ENCODE assay signal across 9 cellular contexts in genomic region chr3:44762690-44763089, GRCh38. TPM values are rescaled to one million over a fixed set of nuclear protein-coding genes. Genes with fewer than 3 reads are reported as not detected.
A peak's percentile ranks its signal among the peaks of the same experiment; 100 is the strongest.
DNase-seq lines count a peak whose midpoint lies in the region; ATAC-seq and TF ChIP-seq lines count a peak whose summit lies in the region.
"Had no signal": no experiment of that assay in that cellular context is flagged by ENCODE, and none has a peak within 500 bp of the region (broad histone marks: within the 10 kb centered on the region; RNA-seq: fewer than 3 reads in every experiment).

No MANE protein-coding gene starts in this region.

- H4K20me1 ChIP-seq in SK-N-SH (ENCODE audit: insufficient read depth) (no peaks in the 10 kb centered on the region), OCI-LY7 (ENCODE audit: insufficient read depth, low read length) (no peaks in the 10 kb centered on the region), osteoblast (ENCODE audit: insufficient read depth, low read length) (no peaks in the 10 kb centered on the region)

- H2AFZ ChIP-seq in SK-N-SH (ENCODE audit: low read depth) = peak overlapping the region; percentile 87
- H2AFZ ChIP-seq in OCI-LY7 (ENCODE audit: low read length) = peak overlapping the region; percentile 60; the same call in 1 of the 2 replicates
- H2AFZ ChIP-seq in osteoblast (ENCODE audit: low read length) = peak overlapping the region; percentile 94

- TF ChIP-seq CTCF in SK-N-SH (IDR thresholded peaks at IDR 0.05) (no peak), OCI-LY7 (conservative IDR thresholded peaks at IDR 0.05; ENCODE audit: low read length) (no peak), osteoblast (IDR thresholded peaks at IDR 0.05; ENCODE audit: extremely low read depth, low read depth, low read length) (no peak)

- no peak for TF ChIP-seq EP300 in SK-N-SH (IDR thresholded peaks at IDR 0.05; ENCODE audit: borderline replicate concordance in 1 of 2, low read depth in 1 of 2, low read length in 1 of 2)

- intact Hi-C loops in OCI-LY7 (cut with micrococcal nuclease; ENCODE audit: unreplicated experiment) = loop anchor here (2.0 to 10.0 kb wide), 3 partner anchors 135 to 1332 kb away; partner anchors contain the start of gene ZNF197

- peaks cover 7% of the 10 kb centered on the region for H3F3A ChIP-seq in SK-N-SH (replicated peaks; ENCODE audit: insufficient read depth)

- H3K4me2 ChIP-seq in SK-N-SH (peak overlapping the region; percentile 80), OCI-LY7 (ENCODE audit: low read length) (peak overlapping the region; percentile 81), osteoblast (ENCODE audit: insufficient read depth, low read length) (peak overlapping the region; percentile 96)

- H3K9me3 ChIP-seq in SK-N-SH = peaks cover 13% of the 10 kb centered on the region; the same call in 1 of the 2 replicates
- peaks cover 39% of the 10 kb centered on the region for H3K9me3 ChIP-seq in OCI-LY7 (ENCODE audit: low read length)
- peaks cover 2% of the 10 kb centered on the region for H3K9me3 ChIP-seq in endocrine pancreas (ENCODE audit: control insufficient read depth, low read length)
- H3K9me3 ChIP-seq in osteoblast (ENCODE audit: low read depth, low read length) = no peaks in the 10 kb centered on the region

- 31% methylated on average over 5 of the region's 5 CpGs for WGBS in SK-N-SH (ENCODE audit: low lambda C conversion rate)

- POLR2A ChIA-PET in SK-N-SH (lab: Yijun Ruan, JAX) = interaction anchor here (1.1 to 2.0 kb wide), 2 partner anchors 50 to 424 kb away, joined by 3 to 9 read pairs; partner anchors contain the start of genes TCAIM and ZNF502
- POLR2A ChIA-PET in OCI-LY7 (lab: Charles Lee) = interaction anchor here (0.6 to 1.5 kb wide), 8 partner anchors 9 to 424 kb away, joined by 3 to 10 read pairs (median 4); partner anchors contain the start of gene TCAIM

- CTCF ChIA-PET in SK-N-SH (lab: Yijun Ruan, JAX) (interaction anchor here (1.0 to 1.9 kb wide), 4 partner anchors 10 to 85 kb away, joined by 3 to 7 read pairs (median 3); no protein-coding TSS in a partner anchor), OCI-LY7 (lab: Charles Lee; ENCODE audit: unreplicated experiment) (no interaction called here)

- H3K9me2 ChIP-seq in SK-N-SH (no peaks in the 10 kb centered on the region), OCI-LY7 (ENCODE audit: insufficient read depth, low read length) (no peaks in the 10 kb centered on the region)

- DNase-seq in SK-N-SH (no peak), OCI-LY7 (ENCODE audit: low spot score) (peak; percentile 3), osteoblast (ENCODE audit: insufficient read length, low spot score, missing footprints) (peak; percentile 26), ureter (ENCODE audit: low spot score) (no peak), NCI-H128 (lab: John Stamatoyannopoulos, UW; ENCODE audit: unreplicated experiment) (no peak)
- DNase-seq: heart left ventricle had no signal

- ATAC-seq in SK-N-SH treated with all-trans-retinoic acid at 6 μM for 48 hours (no peak), HG03521 (IDR thresholded peaks at IDR 0.05; ENCODE audit: unreplicated experiment) (no peak)

- no TSS peak for BruUV-seq in OCI-LY7 (replicated peaks; lab: Mats Ljungman, UMichigan)

- H3K9ac ChIP-seq in SK-N-SH = peak overlapping the region; percentile 67
- no peak overlapping the region for H3K9ac ChIP-seq in endocrine pancreas (ENCODE audit: control insufficient read depth, insufficient read depth, low read length)

- H3K27ac ChIP-seq in SK-N-SH (ENCODE audit: low read depth in 2 of 2, low read length in 1 of 2) = peak overlapping the region in 1 of 2 experiments; percentile 36; a peak in 2 of 4 replicates
- peak overlapping the region; percentile 62 for H3K27ac ChIP-seq in OCI-LY7 (ENCODE audit: low read depth, low read length, poor library complexity, severe bottlenecking)
- H3K27ac ChIP-seq in osteoblast (ENCODE audit: low read depth, low read length) = peak overlapping the region; percentile 24

- H3K79me2 ChIP-seq in SK-N-SH (ENCODE audit: insufficient read depth) (peaks cover 88% of the 10 kb centered on the region), OCI-LY7 (ENCODE audit: insufficient read depth, low read depth, low read length) (peaks cover 88% of the 10 kb centered on the region), osteoblast (ENCODE audit: insufficient read depth, low read length) (peaks cover 58% of the 10 kb centered on the region)

- H3K4me1 ChIP-seq in SK-N-SH (ENCODE audit: control insufficient read depth in 1 of 2, insufficient read depth in 2 of 2, low read depth in 1 of 2, low read length in 1 of 2) (peaks cover 0 to 2% of the 10 kb centered on the region in 2 experiments; a peak in 1 of 4 replicates), OCI-LY7 (ENCODE audit: insufficient read depth, low read length, poor library complexity, severe bottlenecking) (peaks cover 12% of the 10 kb centered on the region), endocrine pancreas (ENCODE audit: control insufficient read depth, insufficient read depth, low read length) (no peaks in the 10 kb centered on the region), osteoblast (ENCODE audit: insufficient read depth, low read length) (peaks cover 7% of the 10 kb centered on the region)

- no peaks in the 10 kb centered on the region for H3K27me3 ChIP-seq in SK-N-SH (ENCODE audit: insufficient read depth)
- H3K27me3 ChIP-seq in endocrine pancreas (ENCODE audit: control insufficient read depth, insufficient read depth, low read length) = no peaks in the 10 kb centered on the region
- no peaks in the 10 kb centered on the region for H3K27me3 ChIP-seq in osteoblast (ENCODE audit: insufficient read depth, low read length)
- H3K27me3 ChIP-seq: heart left ventricle had no signal

- H3K36me3 ChIP-seq in SK-N-SH (replicated peaks in 1 of 2; ENCODE audit: control insufficient read depth in 1 of 2, insufficient read depth in 2 of 2, low read length in 1 of 2) (peaks cover 0 to 28% of the 10 kb centered on the region in 2 experiments), OCI-LY7 (ENCODE audit: insufficient read depth, low read length) (peaks cover 67% of the 10 kb centered on the region), endocrine pancreas (ENCODE audit: control insufficient read depth, insufficient read depth, low read length) (peaks cover 3% of the 10 kb centered on the region), osteoblast (ENCODE audit: insufficient read depth, low read length) (peaks cover 5% of the 10 kb centered on the region)

- no peak for TF ChIP-seq RAD21 in SK-N-SH (IDR thresholded peaks at IDR 0.05; ENCODE audit: low read length)

- H3K4me3 ChIP-seq in SK-N-SH (ENCODE audit: low read depth in 2 of 2, low read length in 1 of 2) = peak overlapping the region; percentile 84 to 88
- H3K4me3 ChIP-seq in OCI-LY7 (ENCODE audit: low read depth, low read length, poor library complexity, severe bottlenecking) = peak overlapping the region; percentile 84
- H3K4me3 ChIP-seq in endocrine pancreas (ENCODE audit: control insufficient read depth, insufficient read depth, low read length) = peak overlapping the region; percentile 38
- H3K4me3 ChIP-seq in osteoblast (ENCODE audit: insufficient read depth, low read length) = peak overlapping the region; percentile 79

TF ChIP-seq in SK-N-SH, 30 proteins besides CTCF, POLR2A, EP300 and RAD21 (continues in another document):
- no peak for TF ChIP-seq SMC3 (IDR thresholded peaks at IDR 0.05; ENCODE audit: low read depth, low read length)
- no peak for TF ChIP-seq SIN3A (IDR thresholded peaks at IDR 0.05; ENCODE audit: borderline replicate concordance, low read depth, low read length)
- TF ChIP-seq POLR2AphosphoS5 (IDR thresholded peaks at IDR 0.05; ENCODE audit: low read depth, low read length) = no peak
- TF ChIP-seq CHD2 (IDR thresholded peaks at IDR 0.05; ENCODE audit: low read length, partially characterized antibody) = no peak
- TF ChIP-seq RXRA (IDR thresholded peaks at IDR 0.05; ENCODE audit: borderline replicate concordance, low read depth) = no peak
- no peak for TF ChIP-seq TCF12 (IDR thresholded peaks at IDR 0.05)
- TF ChIP-seq TEAD4 (IDR thresholded peaks at IDR 0.05; ENCODE audit: borderline replicate concordance, insufficient read depth) = no peak

TF ChIP-seq in SK-N-SH treated with all-trans-retinoic acid at 6 μM for 48 hours, 23 proteins besides CTCF, POLR2A, EP300 and RAD21:
- TF ChIP-seq ISL1 (CRISPR knock-in tag; IDR thresholded peaks at IDR 0.05) (no peak), ZNF565 (CRISPR knock-in tag; conservative IDR thresholded peaks at IDR 0.05; ENCODE audit: low read depth) (no peak)

RNA-seq across cellular contexts. Expression of gene KIF15, which starts 1.1 kb away (rescaled TPM):
- polyA plus RNA-seq in SK-N-SH (2012; rRNA removed) = 2.1 and 2.3 TPM in 2 replicates
- 2.8 and 3.6 TPM in 2 replicates for polyA plus RNA-seq in SK-N-SH (2012; cell fraction: cytosol; rRNA removed)
- polyA plus RNA-seq in SK-N-SH (2012; cell fraction: nucleus; rRNA removed) = 0.99 and 2.3 TPM in 2 replicates
- total RNA-seq in OCI-LY7 (2014; rRNA removed; shearing (Covaris generic)) = 44.9 and 51.8 TPM in 2 replicates
- total RNA-seq in OCI-LY7 (2022) (37.0 and 41.1 TPM in 2 replicates), osteoblast (1.5 and 1.8 TPM in 2 replicates), ureter (0.83 TPM)

RNA-seq across cellular contexts. Expression of gene KIAA1143, which starts 1.3 kb away (rescaled TPM):
- polyA plus RNA-seq in SK-N-SH (2012; rRNA removed) = 5.6 and 7.8 TPM in 2 replicates
- polyA plus RNA-seq in SK-N-SH (2012; cell fraction: cytosol; rRNA removed) = 9.3 and 9.8 TPM in 2 replicates
- 1.9 and 3.4 TPM in 2 replicates for polyA plus RNA-seq in SK-N-SH (2012; cell fraction: nucleus; rRNA removed)
- 17.2 and 18.7 TPM in 2 replicates for total RNA-seq in OCI-LY7 (2014; rRNA removed; shearing (Covaris generic))
- total RNA-seq in OCI-LY7 (2022) (39.1 and 46.7 TPM in 2 replicates), osteoblast (30.0 and 31.8 TPM in 2 replicates), ureter (27.4 TPM)

RNA-seq across cellular contexts. Expression of gene ZNF501, which starts 33.3 kb away (rescaled TPM):
- 1.1 and 1.5 TPM in 2 replicates for polyA plus RNA-seq in SK-N-SH (2012; rRNA removed)
- polyA plus RNA-seq in SK-N-SH (2012; cell fraction: cytosol; rRNA removed) = 1.1 and 1.5 TPM in 2 replicates
- polyA plus RNA-seq in SK-N-SH (2012; cell fraction: nucleus; rRNA removed) = 1.3 TPM in 2 replicates
- 2.1 and 3.4 TPM in 2 replicates for total RNA-seq in OCI-LY7 (2014; rRNA removed; shearing (Covaris generic))
- total RNA-seq in OCI-LY7 (2022) (0.88 and 1.4 TPM in 2 replicates), osteoblast (6.5 and 7.2 TPM in 2 replicates), ureter (6.3 TPM)

RNA-seq across cellular contexts. Expression of gene ZNF502, which starts 50.2 kb away (rescaled TPM):
- 2.1 and 3.2 TPM in 2 replicates for polyA plus RNA-seq in SK-N-SH (2012; rRNA removed)
- polyA plus RNA-seq in SK-N-SH (2012; cell fraction: cytosol; rRNA removed) = 2.6 and 2.7 TPM in 2 replicates
- polyA plus RNA-seq in SK-N-SH (2012; cell fraction: nucleus; rRNA removed) = 6.1 and 10.9 TPM in 2 replicates
- not detected in 2 replicates for total RNA-seq in OCI-LY7 (2014; rRNA removed; shearing (Covaris generic))
- not detected in 2 replicates for total RNA-seq in OCI-LY7 (2022)
- 4.0 and 4.7 TPM in 2 replicates for total RNA-seq in osteoblast
- total RNA-seq in ureter = 11.4 TPM

Comparison
In these comparisons a context has a peak if more than half of its experiments do, and no peak if none do; other contexts are left out.
1. DNase-seq: peak in OCI-LY7 (single experiment) and osteoblast (single experiment); none in SK-N-SH (single experiment), ureter (single experiment) and NCI-H128 (single experiment).
2. RNA of gene KIF15, which starts 1.1 kb away (total RNA-seq): 37.0 to 51.8 TPM in OCI-LY7; 1.5 to 1.8 TPM in osteoblast and 0.83 TPM in ureter (single experiment); every median in the first group is over 10 times any median in the second.
3. Peak in every context shown above with its lines, with median percentiles within 50 percentile points of each other: H2AFZ ChIP-seq, H3K4me2 ChIP-seq and H3K4me3 ChIP-seq.